In genomic region chr6:125310994-125311649, GRCh38 we compare ENCODE assay signal across 8 cellular contexts. TPM values are rescaled to one million over a fixed set of nuclear protein-coding genes. Genes with fewer than 3 reads are reported as not detected.
DNase-seq lines count a peak whose midpoint lies in the region; ATAC-seq and TF ChIP-seq lines count a peak whose summit lies in the region.

No MANE protein-coding gene starts in this region.

- no peak overlapping the region for H3K4me2 ChIP-seq in DOHH2 (ENCODE audit: low read length)

- H3K9me2 ChIP-seq in DOHH2 (replicated peaks; ENCODE audit: control insufficient read depth, low read length), result no peaks in the 10 kb centered on the region

- no peak overlapping the region for H3K4me3 ChIP-seq in DOHH2 (ENCODE audit: low read length)
- no peak overlapping the region for H3K4me3 ChIP-seq in astrocyte of the cerebellum (ENCODE audit: low read depth, low read length)
- no peak overlapping the region for H3K4me3 ChIP-seq in spleen

- TF ChIP-seq CTCF in DOHH2 (IDR thresholded peaks at IDR 0.05; ENCODE audit: low read depth, low read length, poor library complexity, severe bottlenecking), result peak; percentile 77
- peak; percentile 71 for TF ChIP-seq CTCF in astrocyte of the cerebellum (IDR thresholded peaks at IDR 0.05; ENCODE audit: low read depth, low read length, missing control alignments)
- TF ChIP-seq CTCF in spleen (IDR thresholded peaks at IDR 0.05 in 8 of 11, conservative IDR thresholded peaks at IDR 0.05 in 3 of 11), result peak; percentile 60 to 90 (median 81)

- H3K36me3 ChIP-seq in DOHH2 (ENCODE audit: control insufficient read depth, low read length) (no peaks in the 10 kb centered on the region), spleen (no peaks in the 10 kb centered on the region)

- H3K9me3 ChIP-seq in DOHH2 (ENCODE audit: control insufficient read depth, insufficient read depth, low read length), result no peaks in the 10 kb centered on the region
- H3K9me3 ChIP-seq in spleen, result no peaks in the 10 kb centered on the region

- ATAC-seq in GM19468 (IDR thresholded peaks at IDR 0.05; ENCODE audit: extremely low read depth, unreplicated experiment) (peak; percentile 37), HG03457 (IDR thresholded peaks at IDR 0.05; ENCODE audit: unreplicated experiment) (peak; percentile 67)

- H3K27me3 ChIP-seq in DOHH2 (ENCODE audit: control insufficient read depth, low read length) (no peaks in the 10 kb centered on the region; the same call in 1 of the 2 replicates), spleen (replicated peaks in 1 of 7) (peaks cover 0 to 7% (median 0%) of the 10 kb centered on the region in 7 donors)

- no peaks in the 10 kb centered on the region for H3K79me2 ChIP-seq in DOHH2 (ENCODE audit: control insufficient read depth, low read length)

- H4K20me1 ChIP-seq in DOHH2 (ENCODE audit: control insufficient read depth, insufficient read depth, low read depth, low read length), result no peaks in the 10 kb centered on the region

- intact Hi-C loops in spleen (cut with DNase I; ENCODE audit: low total_unique reads), result no loop called here

- 50 to 57% (median 53%) methylated on average over 7 of the region's 7 CpGs for WGBS in spleen, 5 donors

- peak; percentile 25 for DNase-seq in NCI-H510A (lab: John Stamatoyannopoulos, UW)
- peak; percentile 54 for DNase-seq in astrocyte of the cerebellum (ENCODE audit: low read depth)
- DNase-seq in iPS DF 19.7 (ENCODE audit: low read depth, low spot score), result peak; percentile 17
- no peak for DNase-seq in spleen
- DNase-seq in 8988T, result no peak

- H3K4me1 ChIP-seq in DOHH2 (ENCODE audit: control insufficient read depth, low read length), result peaks cover 6% of the 10 kb centered on the region; the same call in 1 of the 2 replicates
- peaks cover 0 to 20% (median 0%) of the 10 kb centered on the region in 6 donors for H3K4me1 ChIP-seq in spleen

- no peak for TF ChIP-seq POLR2A in spleen (IDR thresholded peaks at IDR 0.05)

- no peak overlapping the region for H3K27ac ChIP-seq in DOHH2 (ENCODE audit: low read depth, low read length)
- H3K27ac ChIP-seq in spleen, result no peak overlapping the region

- in situ Hi-C loops in astrocyte of the cerebellum (cut with HindIII; ENCODE audit: low sequenced_read_pairs), result loop anchor here (5.0 kb wide), 1 partner anchor 441 kb away; no protein-coding TSS in a partner anchor

- no peaks in the 10 kb centered on the region for H3F3A ChIP-seq in DOHH2 (ENCODE audit: control insufficient read depth, insufficient read depth)

RNA-seq across cellular contexts. Expression of gene HDDC2, which starts 9.4 kb away (rescaled TPM):
- total RNA-seq in spleen, result 10 to 100 TPM; 22.4 to 40.9 (median 38.0) TPM
- 10 to 100 TPM; 60.1 to 68.7 (median 60.8) TPM for polyA plus RNA-seq in spleen

Comparison
In these comparisons a context has a peak if more than half of its experiments do, and no peak if none do; other contexts are left out.
1. DNase-seq: peak in NCI-H510A (single experiment), astrocyte of the cerebellum (single experiment) and iPS DF 19.7 (single experiment); none in spleen (single experiment) and 8988T (single experiment).
2. Peak in every context shown above with its lines, with median percentiles within 50 percentile points of each other: CTCF ChIP-seq.